Comparison of ENCODE assay signal across 8 cellular contexts in the genomic region with DNA sequence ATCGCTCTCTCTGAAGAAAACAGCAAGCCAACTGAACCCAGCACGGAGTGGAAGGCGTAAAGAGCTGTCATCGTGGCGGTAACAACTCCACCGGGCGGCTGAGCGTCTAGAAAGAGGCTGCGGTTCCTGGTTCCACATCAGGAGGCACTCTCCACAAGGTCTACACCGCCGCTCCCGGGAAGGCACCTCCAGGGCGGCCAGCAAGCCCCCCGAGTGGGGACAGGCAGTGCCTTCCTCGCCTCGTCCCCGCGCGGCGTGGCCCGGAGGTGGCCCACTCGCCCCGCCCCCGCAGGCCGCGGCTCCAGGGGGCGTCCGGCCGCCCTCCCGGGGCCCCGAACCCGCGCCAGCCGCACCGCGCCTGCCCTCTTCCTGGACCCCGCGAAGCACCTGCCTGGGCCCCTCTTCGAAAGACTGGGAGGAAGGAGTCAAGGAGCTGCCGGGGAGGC. TPM values are rescaled to one million over a fixed set of nuclear protein-coding genes. Genes with fewer than 3 reads are reported as not detected.
DNase-seq lines count a peak whose midpoint lies in the region; ATAC-seq and TF ChIP-seq lines count a peak whose summit lies in the region.

No MANE protein-coding gene starts in this region.

- no peaks in the 10 kb centered on the region for H3K36me3 Mint-ChIP-seq in activated CD8-positive, alpha-beta memory T cell treated with anti-CD3 and anti-CD28 coated beads, Interleukin-2, amount 10 ng/mL, durations not matched to agents 7 days and 5 days
- H3K36me3 Mint-ChIP-seq in nephron (ENCODE audit: low read depth): no peaks in the 10 kb centered on the region

- H3K9ac ChIP-seq in subcutaneous abdominal adipose tissue (ENCODE audit: low read length in 5 of 5): peak overlapping the region; percentile 90 to 94 (median 92)

- peak; percentile 12 for TF ChIP-seq CTCF in NB4 (IDR thresholded peaks at IDR 0.05; ENCODE audit: low read depth, low read length)
- peak in 2 of 6 experiments; percentile 19 to 42 for TF ChIP-seq CTCF in esophagus squamous epithelium (IDR thresholded peaks at IDR 0.05)
- peak; percentile 10 to 38 (median 34) for TF ChIP-seq CTCF in nephron (IDR thresholded peaks at IDR 0.05; ENCODE audit: unreplicated experiment in 3 of 3)

- peak; percentile 34 for ATAC-seq in HG02571 (IDR thresholded peaks at IDR 0.05; ENCODE audit: unreplicated experiment)
- peak; percentile 50 for ATAC-seq in activated CD8-positive, alpha-beta memory T cell treated with anti-CD3 and anti-CD28 coated beads, Interleukin-2, amount 10 ng/mL, durations not matched to agents 7 days and 5 days

- H3K36me3 ChIP-seq in esophagus squamous epithelium (no peaks in the 10 kb centered on the region), subcutaneous abdominal adipose tissue (ENCODE audit: control insufficient read depth in 5 of 5, insufficient read depth in 5 of 5, low read length in 5 of 5) (no peaks in the 10 kb centered on the region)

- H3K27ac Mint-ChIP-seq in activated CD8-positive, alpha-beta memory T cell treated with anti-CD3 and anti-CD28 coated beads, Interleukin-2, amount 10 ng/mL, durations not matched to agents 7 days and 5 days: peak overlapping the region; percentile 93
- H3K27ac Mint-ChIP-seq in nephron: peak overlapping the region; percentile 70 to 95 (median 88)

- H3K4me3 Mint-ChIP-seq in activated CD8-positive, alpha-beta memory T cell treated with anti-CD3 and anti-CD28 coated beads, Interleukin-2, amount 10 ng/mL, durations not matched to agents 7 days and 5 days: peak overlapping the region; percentile 88
- H3K4me3 Mint-ChIP-seq in nephron: peak overlapping the region; percentile 86 to 98 (median 97)

- H3K4me3 ChIP-seq in NB4 (ENCODE audit: low read depth, low read length): peak overlapping the region; percentile 91
- peak overlapping the region; percentile 81 to 99 (median 94) for H3K4me3 ChIP-seq in esophagus squamous epithelium
- peak overlapping the region; percentile 96 to 100 (median 99) for H3K4me3 ChIP-seq in subcutaneous abdominal adipose tissue (ENCODE audit: low read depth in 1 of 5, low read length in 5 of 5)

- peaks cover 4% of the 10 kb centered on the region for H3K27me3 Mint-ChIP-seq in activated CD8-positive, alpha-beta memory T cell treated with anti-CD3 and anti-CD28 coated beads, Interleukin-2, amount 10 ng/mL, durations not matched to agents 7 days and 5 days
- peaks cover 7% of the 10 kb centered on the region for H3K27me3 Mint-ChIP-seq in nephron (ENCODE audit: low read depth)

- TF ChIP-seq POLR2A in NB4 (IDR thresholded peaks at IDR 0.05; ENCODE audit: extremely low read depth, insufficient read length) (no peak), esophagus squamous epithelium (IDR thresholded peaks at IDR 0.05) (no peak)

- H3K27ac ChIP-seq in esophagus squamous epithelium (peak overlapping the region; percentile 87 to 95 (median 93)), subcutaneous abdominal adipose tissue (ENCODE audit: low read depth, low read length) (peak overlapping the region; percentile 97)

- H3K4me1 ChIP-seq in esophagus squamous epithelium: peaks cover 3 to 18% (median 8%) of the 10 kb centered on the region in 3 donors
- H3K4me1 ChIP-seq in subcutaneous abdominal adipose tissue (ENCODE audit: control insufficient read depth in 5 of 5, insufficient read depth in 5 of 5, low read length in 5 of 5): peaks cover 2 to 19% (median 14%) of the 10 kb centered on the region in 5 donors

- H3K27me3 ChIP-seq in esophagus squamous epithelium (no peaks in the 10 kb centered on the region), subcutaneous abdominal adipose tissue (ENCODE audit: control insufficient read depth in 5 of 5, insufficient read depth in 4 of 5, low read length in 5 of 5) (no peaks in the 10 kb centered on the region)

- 0 to 3% methylated on average over 7 to 9 of the region's 40 CpGs for WGBS in esophagus squamous epithelium, 2 donors

- no peaks in the 10 kb centered on the region for H3K9me3 ChIP-seq in esophagus squamous epithelium
- H3K9me3 ChIP-seq in subcutaneous abdominal adipose tissue (ENCODE audit: control insufficient read depth in 5 of 5, low read length in 5 of 5): no peaks in the 10 kb centered on the region

- CTCF ChIA-PET in activated CD8-positive, alpha-beta memory T cell treated with anti-CD3 and anti-CD28 coated beads, Interleukin-2, amount 10 ng/mL, durations not matched to agents 7 days and 5 days (lab: Charles Lee): interaction anchor here (1.0 to 3.0 kb wide), 9 partner anchors 10 to 284 kb away, joined by 3 to 15 read pairs (median 5); a partner anchor contains a TSS

- DNase-seq in NCI-H1417 (lab: John Stamatoyannopoulos, UW) (peak; percentile 61 to 71 (median 69)), NCI-H1417 treated with DMSO at 0.1 percent for 48 hours (lab: John Stamatoyannopoulos, UW) (no peak), NB4 (ENCODE audit: low read depth) (peak; percentile 76), esophagus squamous epithelium (lab: John Stamatoyannopoulos, UW) (peak; percentile 6)
- peak; percentile 70 for DNase-seq in activated CD8-positive, alpha-beta memory T cell treated with anti-CD3 and anti-CD28 coated beads, Interleukin-2, amount 10 ng/mL, durations not matched to agents 7 days and 5 days

- H3K4me1 Mint-ChIP-seq in activated CD8-positive, alpha-beta memory T cell treated with anti-CD3 and anti-CD28 coated beads, Interleukin-2, amount 10 ng/mL, durations not matched to agents 7 days and 5 days: peaks cover 14% of the 10 kb centered on the region
- peaks cover 6% of the 10 kb centered on the region for H3K4me1 Mint-ChIP-seq in nephron

- no peaks in the 10 kb centered on the region for H3K9me3 Mint-ChIP-seq in activated CD8-positive, alpha-beta memory T cell treated with anti-CD3 and anti-CD28 coated beads, Interleukin-2, amount 10 ng/mL, durations not matched to agents 7 days and 5 days (ENCODE audit: low read depth)
- H3K9me3 Mint-ChIP-seq in nephron: no peaks in the 10 kb centered on the region

- intact Hi-C loops in esophagus squamous epithelium (cut with DNase I): no loop called here

RNA-seq across cellular contexts. Expression of a gene that starts 0.7 kb away (rescaled TPM):
- total RNA-seq in activated CD8-positive, alpha-beta memory T cell treated with anti-CD3 and anti-CD28 coated beads, Interleukin-2, amount 10 ng/mL, durations not matched to agents 7 days and 5 days: 10 to 100 TPM; 11.0 to 12.0 TPM
- 1 to 10 TPM; 4.4 to 9.9 (median 6.9) TPM for total RNA-seq in esophagus squamous epithelium
